Comparison of ENCODE assay signal across 1 cellular context in the genomic region with DNA sequence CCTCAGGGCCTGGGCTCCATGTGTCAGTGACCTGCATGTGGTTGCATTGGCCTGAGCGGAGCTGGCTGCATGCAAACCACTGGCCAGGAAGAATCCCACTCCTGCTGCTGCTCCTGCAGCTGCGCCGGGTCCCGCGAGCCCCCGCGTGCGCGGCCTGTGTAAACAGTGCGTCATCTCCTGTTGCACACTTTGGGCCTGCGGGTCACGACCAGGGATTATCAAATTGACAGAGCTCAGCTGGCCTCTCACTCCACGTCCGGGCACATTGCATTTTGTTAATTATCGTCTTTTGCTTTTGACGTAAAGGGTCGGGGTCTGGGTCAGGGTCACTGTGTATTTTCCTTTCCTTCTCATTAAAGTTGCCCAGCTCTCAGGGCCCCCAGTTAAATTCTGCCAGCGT.
TF ChIP-seq lines count a peak whose summit lies in the region.

No MANE protein-coding gene starts in this region.

TF ChIP-seq in HepG2, 621 proteins besides CTCF, POLR2A, EP300 and RAD21 (continued from another document and continues in another):
- TF ChIP-seq, protein P1, sequence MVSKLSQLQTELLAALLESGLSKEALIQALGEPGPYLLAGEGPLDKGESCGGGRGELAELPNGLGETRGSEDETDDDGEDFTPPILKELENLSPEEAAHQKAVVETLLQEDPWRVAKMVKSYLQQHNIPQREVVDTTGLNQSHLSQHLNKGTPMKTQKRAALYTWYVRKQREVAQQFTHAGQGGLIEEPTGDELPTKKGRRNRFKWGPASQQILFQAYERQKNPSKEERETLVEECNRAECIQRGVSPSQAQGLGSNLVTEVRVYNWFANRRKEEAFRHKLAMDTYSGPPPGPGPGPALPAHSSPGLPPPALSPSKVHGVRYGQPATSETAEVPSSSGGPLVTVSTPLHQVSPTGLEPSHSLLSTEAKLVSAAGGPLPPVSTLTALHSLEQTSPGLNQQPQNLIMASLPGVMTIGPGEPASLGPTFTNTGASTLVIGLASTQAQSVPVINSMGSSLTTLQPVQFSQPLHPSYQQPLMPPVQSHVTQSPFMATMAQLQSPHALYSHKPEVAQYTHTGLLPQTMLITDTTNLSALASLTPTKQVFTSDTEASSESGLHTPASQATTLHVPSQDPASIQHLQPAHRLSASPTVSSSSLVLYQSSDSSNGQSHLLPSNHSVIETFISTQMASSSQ (IDR thresholded peaks at IDR 0.05; ENCODE audit: low read depth): peak; percentile 43; the same call in 1 of the 2 replicates
- TF ChIP-seq, protein P1 (CRISPR knock-in tag; IDR thresholded peaks at IDR 0.05; ENCODE audit: borderline replicate concordance): peak; percentile 25; the same call in 1 of the 2 replicates
- TF ChIP-seq NFIC (IDR thresholded peaks at IDR 0.05; ENCODE audit: low read length) (no peak), MTA1 (CRISPR knock-in tag; IDR thresholded peaks at IDR 0.05; ENCODE audit: borderline replicate concordance) (peak; percentile 41; the same call in 1 of the 2 replicates), PPARG (CRISPR knock-in tag; conservative IDR thresholded peaks at IDR 0.05) (peak; percentile 59), JUNB (CRISPR knock-in tag; IDR thresholded peaks at IDR 0.05; ENCODE audit: borderline replicate concordance) (peak; percentile 70), ZNF30 (CRISPR knock-in tag; IDR thresholded peaks at IDR 0.05) (no peak), AKAP8 (CRISPR knock-in tag; IDR thresholded peaks at IDR 0.05) (no peak), CEBPG (CRISPR knock-in tag; IDR thresholded peaks at IDR 0.05) (0 out of 2 replicates have a peak, but pooled peaks have one; percentile 48), HMG20A (CRISPR knock-in tag; IDR thresholded peaks at IDR 0.05; ENCODE audit: borderline replicate concordance) (peak; percentile 55; the same call in 1 of the 2 replicates), KDM6A (CRISPR knock-in tag; IDR thresholded peaks at IDR 0.05; ENCODE audit: low read depth) (no peak), NFYC (CRISPR knock-in tag; IDR thresholded peaks at IDR 0.05) (no peak), ARID2 (CRISPR knock-in tag; IDR thresholded peaks at IDR 0.05; ENCODE audit: borderline replicate concordance) (no peak), FIP1L1 (IDR thresholded peaks at IDR 0.05; ENCODE audit: borderline replicate concordance, insufficient read depth, low read depth, low read length) (no peak), ZNF292 (CRISPR knock-in tag; IDR thresholded peaks at IDR 0.05; ENCODE audit: borderline replicate concordance, low read depth) (peak; percentile 75), ELF1 (CRISPR knock-in tag; IDR thresholded peaks at IDR 0.05) (no peak), CREB1 (IDR thresholded peaks at IDR 0.05) (peak; percentile 53), CREB1 (CRISPR knock-in tag; IDR thresholded peaks at IDR 0.05) (peak; percentile 84), SIN3B (IDR thresholded peaks at IDR 0.05; ENCODE audit: low read length) (no peak), HHEX (CRISPR knock-in tag; IDR thresholded peaks at IDR 0.05) (no peak), ZNF841 (CRISPR knock-in tag; IDR thresholded peaks at IDR 0.05; ENCODE audit: borderline replicate concordance) (no peak), NR2F1 (CRISPR knock-in tag; IDR thresholded peaks at IDR 0.05) (peak; percentile 61 to 82; a peak in 3 of 4 replicates), REXO4 (CRISPR knock-in tag; IDR thresholded peaks at IDR 0.05; ENCODE audit: borderline replicate concordance) (no peak), SNRNP70 (IDR thresholded peaks at IDR 0.05; ENCODE audit: low read depth, low read length) (no peak), GATA4 (IDR thresholded peaks at IDR 0.05; ENCODE audit: borderline replicate concordance, low read depth) (peak; percentile 61; the same call in 1 of the 2 replicates), FOSL1 (CRISPR knock-in tag; IDR thresholded peaks at IDR 0.05; ENCODE audit: borderline replicate concordance) (peak; percentile 67; the same call in 1 of the 2 replicates), ONECUT2 (CRISPR knock-in tag; IDR thresholded peaks at IDR 0.05) (no peak), ZNF552 (CRISPR knock-in tag; IDR thresholded peaks at IDR 0.05; ENCODE audit: borderline replicate concordance) (peak; percentile 85; the same call in 1 of the 2 replicates), HDAC1 (CRISPR knock-in tag; IDR thresholded peaks at IDR 0.05) (peak; percentile 87), ZNF598 (CRISPR knock-in tag; IDR thresholded peaks at IDR 0.05; ENCODE audit: borderline replicate concordance) (0 out of 2 replicates have a peak, but pooled peaks have one; percentile 10)
- TF ChIP-seq, protein P2, sequence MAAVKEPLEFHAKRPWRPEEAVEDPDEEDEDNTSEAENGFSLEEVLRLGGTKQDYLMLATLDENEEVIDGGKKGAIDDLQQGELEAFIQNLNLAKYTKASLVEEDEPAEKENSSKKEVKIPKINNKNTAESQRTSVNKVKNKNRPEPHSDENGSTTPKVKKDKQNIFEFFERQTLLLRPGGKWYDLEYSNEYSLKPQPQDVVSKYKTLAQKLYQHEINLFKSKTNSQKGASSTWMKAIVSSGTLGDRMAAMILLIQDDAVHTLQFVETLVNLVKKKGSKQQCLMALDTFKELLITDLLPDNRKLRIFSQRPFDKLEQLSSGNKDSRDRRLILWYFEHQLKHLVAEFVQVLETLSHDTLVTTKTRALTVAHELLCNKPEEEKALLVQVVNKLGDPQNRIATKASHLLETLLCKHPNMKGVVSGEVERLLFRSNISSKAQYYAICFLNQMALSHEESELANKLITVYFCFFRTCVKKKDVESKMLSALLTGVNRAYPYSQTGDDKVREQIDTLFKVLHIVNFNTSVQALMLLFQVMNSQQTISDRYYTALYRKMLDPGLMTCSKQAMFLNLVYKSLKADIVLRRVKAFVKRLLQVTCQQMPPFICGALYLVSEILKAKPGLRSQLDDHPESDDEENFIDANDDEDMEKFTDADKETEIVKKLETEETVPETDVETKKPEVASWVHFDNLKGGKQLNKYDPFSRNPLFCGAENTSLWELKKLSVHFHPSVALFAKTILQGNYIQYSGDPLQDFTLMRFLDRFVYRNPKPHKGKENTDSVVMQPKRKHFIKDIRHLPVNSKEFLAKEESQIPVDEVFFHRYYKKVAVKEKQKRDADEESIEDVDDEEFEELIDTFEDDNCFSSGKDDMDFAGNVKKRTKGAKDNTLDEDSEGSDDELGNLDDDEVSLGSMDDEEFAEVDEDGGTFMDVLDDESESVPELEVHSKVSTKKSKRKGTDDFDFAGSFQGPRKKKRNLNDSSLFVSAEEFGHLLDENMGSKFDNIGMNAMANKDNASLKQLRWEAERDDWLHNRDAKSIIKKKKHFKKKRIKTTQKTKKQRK (IDR thresholded peaks at IDR 0.05; ENCODE audit: low read length): no peak
- TF ChIP-seq, protein P3, sequence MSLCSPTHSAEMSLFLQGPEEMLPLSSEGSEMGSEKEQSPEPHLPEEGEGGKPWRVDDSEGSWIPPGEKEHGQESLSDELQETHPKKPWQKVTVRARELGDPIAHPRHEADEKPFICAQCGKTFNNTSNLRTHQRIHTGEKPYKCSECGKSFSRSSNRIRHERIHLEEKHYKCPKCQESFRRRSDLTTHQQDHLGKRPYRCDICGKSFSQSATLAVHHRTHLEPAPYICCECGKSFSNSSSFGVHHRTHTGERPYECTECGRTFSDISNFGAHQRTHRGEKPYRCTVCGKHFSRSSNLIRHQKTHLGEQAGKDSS (CRISPR knock-in tag; IDR thresholded peaks at IDR 0.05; ENCODE audit: borderline replicate concordance, low read depth): peak; percentile 32; the same call in 1 of the 2 replicates
- TF ChIP-seq, protein P4, sequence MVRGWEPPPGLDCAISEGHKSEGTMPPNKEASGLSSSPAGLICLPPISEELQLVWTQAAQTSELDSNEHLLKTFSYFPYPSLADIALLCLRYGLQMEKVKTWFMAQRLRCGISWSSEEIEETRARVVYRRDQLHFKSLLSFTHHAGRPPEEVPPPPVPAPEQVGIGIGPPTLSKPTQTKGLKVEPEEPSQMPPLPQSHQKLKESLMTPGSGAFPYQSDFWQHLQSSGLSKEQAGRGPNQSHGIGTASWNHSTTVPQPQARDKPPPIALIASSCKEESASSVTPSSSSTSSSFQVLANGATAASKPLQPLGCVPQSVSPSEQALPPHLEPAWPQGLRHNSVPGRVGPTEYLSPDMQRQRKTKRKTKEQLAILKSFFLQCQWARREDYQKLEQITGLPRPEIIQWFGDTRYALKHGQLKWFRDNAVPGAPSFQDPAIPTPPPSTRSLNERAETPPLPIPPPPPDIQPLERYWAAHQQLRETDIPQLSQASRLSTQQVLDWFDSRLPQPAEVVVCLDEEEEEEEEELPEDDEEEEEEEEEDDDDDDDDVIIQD (CRISPR knock-in tag; IDR thresholded peaks at IDR 0.05; ENCODE audit: low read depth): 0 out of 2 replicates have a peak, but pooled peaks have one; percentile 10
- TF ChIP-seq, protein P5, sequence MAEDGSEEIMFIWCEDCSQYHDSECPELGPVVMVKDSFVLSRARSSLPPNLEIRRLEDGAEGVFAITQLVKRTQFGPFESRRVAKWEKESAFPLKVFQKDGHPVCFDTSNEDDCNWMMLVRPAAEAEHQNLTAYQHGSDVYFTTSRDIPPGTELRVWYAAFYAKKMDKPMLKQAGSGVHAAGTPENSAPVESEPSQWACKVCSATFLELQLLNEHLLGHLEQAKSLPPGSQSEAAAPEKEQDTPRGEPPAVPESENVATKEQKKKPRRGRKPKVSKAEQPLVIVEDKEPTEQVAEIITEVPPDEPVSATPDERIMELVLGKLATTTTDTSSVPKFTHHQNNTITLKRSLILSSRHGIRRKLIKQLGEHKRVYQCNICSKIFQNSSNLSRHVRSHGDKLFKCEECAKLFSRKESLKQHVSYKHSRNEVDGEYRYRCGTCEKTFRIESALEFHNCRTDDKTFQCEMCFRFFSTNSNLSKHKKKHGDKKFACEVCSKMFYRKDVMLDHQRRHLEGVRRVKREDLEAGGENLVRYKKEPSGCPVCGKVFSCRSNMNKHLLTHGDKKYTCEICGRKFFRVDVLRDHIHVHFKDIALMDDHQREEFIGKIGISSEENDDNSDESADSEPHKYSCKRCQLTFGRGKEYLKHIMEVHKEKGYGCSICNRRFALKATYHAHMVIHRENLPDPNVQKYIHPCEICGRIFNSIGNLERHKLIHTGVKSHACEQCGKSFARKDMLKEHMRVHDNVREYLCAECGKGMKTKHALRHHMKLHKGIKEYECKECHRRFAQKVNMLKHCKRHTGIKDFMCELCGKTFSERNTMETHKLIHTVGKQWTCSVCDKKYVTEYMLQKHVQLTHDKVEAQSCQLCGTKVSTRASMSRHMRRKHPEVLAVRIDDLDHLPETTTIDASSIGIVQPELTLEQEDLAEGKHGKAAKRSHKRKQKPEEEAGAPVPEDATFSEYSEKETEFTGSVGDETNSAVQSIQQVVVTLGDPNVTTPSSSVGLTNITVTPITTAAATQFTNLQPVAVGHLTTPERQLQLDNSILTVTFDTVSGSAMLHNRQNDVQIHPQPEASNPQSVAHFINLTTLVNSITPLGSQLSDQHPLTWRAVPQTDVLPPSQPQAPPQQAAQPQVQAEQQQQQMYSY (CRISPR knock-in tag; IDR thresholded peaks at IDR 0.05): peak; percentile 75; the same call in 1 of the 2 replicates
- TF ChIP-seq, protein P6, sequence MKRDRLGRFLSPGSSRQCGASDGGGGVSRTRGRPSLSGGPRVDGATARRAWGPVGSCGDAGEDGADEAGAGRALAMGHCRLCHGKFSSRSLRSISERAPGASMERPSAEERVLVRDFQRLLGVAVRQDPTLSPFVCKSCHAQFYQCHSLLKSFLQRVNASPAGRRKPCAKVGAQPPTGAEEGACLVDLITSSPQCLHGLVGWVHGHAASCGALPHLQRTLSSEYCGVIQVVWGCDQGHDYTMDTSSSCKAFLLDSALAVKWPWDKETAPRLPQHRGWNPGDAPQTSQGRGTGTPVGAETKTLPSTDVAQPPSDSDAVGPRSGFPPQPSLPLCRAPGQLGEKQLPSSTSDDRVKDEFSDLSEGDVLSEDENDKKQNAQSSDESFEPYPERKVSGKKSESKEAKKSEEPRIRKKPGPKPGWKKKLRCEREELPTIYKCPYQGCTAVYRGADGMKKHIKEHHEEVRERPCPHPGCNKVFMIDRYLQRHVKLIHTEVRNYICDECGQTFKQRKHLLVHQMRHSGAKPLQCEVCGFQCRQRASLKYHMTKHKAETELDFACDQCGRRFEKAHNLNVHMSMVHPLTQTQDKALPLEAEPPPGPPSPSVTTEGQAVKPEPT (CRISPR knock-in tag; IDR thresholded peaks at IDR 0.05; ENCODE audit: low read depth): no peak
- TF ChIP-seq, protein P7, sequence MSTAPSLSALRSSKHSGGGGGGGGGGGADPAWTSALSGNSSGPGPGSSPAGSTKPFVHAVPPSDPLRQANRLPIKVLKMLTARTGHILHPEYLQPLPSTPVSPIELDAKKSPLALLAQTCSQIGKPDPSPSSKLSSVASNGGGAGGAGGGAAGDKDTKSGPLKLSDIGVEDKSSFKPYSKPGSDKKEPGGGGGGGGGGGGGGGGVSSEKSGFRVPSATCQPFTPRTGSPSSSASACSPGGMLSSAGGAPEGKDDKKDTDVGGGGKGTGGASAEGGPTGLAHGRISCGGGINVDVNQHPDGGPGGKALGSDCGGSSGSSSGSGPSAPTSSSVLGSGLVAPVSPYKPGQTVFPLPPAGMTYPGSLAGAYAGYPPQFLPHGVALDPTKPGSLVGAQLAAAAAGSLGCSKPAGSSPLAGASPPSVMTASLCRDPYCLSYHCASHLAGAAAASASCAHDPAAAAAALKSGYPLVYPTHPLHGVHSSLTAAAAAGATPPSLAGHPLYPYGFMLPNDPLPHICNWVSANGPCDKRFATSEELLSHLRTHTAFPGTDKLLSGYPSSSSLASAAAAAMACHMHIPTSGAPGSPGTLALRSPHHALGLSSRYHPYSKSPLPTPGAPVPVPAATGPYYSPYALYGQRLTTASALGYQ (CRISPR knock-in tag; IDR thresholded peaks at IDR 0.05): peak; percentile 57; the same call in 1 of the 2 replicates
